In the genomic region with DNA sequence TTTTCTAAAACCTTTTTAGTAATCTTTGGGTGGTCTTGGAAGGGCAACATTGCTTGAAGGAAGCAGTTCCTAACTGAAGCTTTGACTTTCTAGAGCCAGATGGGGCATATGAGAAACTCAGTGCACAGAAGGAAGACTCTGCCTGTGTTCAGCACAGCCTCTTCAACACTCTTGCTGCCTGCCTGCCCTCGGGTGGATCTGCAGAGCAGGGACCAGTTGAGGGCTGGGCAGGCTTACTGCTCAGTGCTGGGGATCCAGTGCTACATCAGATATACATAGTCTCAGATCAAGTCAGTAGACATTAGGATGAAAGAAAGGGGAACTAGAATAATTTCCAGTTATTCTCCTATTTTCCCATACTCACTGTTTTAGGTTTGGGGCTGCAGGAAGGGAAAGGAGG, we compare ENCODE assay signal across 16 cellular contexts.
A peak's percentile ranks its signal among the peaks of the same experiment; 100 is the strongest.
DNase-seq lines count a peak whose midpoint lies in the region; ATAC-seq lines count a peak whose summit lies in the region.
"Had no signal": no experiment of that assay in that cellular context is flagged by ENCODE, and none has a peak within 500 bp of the region (broad histone marks: within the 10 kb centered on the region; RNA-seq: fewer than 3 reads in every experiment).

No MANE protein-coding gene starts in this region.

- ATAC-seq in HG02870 (IDR thresholded peaks at IDR 0.05; ENCODE audit: unreplicated experiment), result no peak
- ATAC-seq: naive thymus-derived CD4-positive, alpha-beta T cell had no signal

- DNase-seq in COLO668 (lab: John Stamatoyannopoulos, UW; ENCODE audit: unreplicated experiment) (peak; percentile 36), DMS79 treated with DMSO at 0.1 percent for 48 hours (lab: John Stamatoyannopoulos, UW) (peak; percentile 87), NCI-H2029 treated with DMSO at 0.1 percent for 48 hours (lab: John Stamatoyannopoulos, UW) (peak; percentile 86), NCI-H82 treated with DMSO at 0.1 percent for 48 hours (lab: John Stamatoyannopoulos, UW; ENCODE audit: unreplicated experiment) (peak; percentile 18), DMS114 treated with DMSO at 0.1 percent for 48 hours (lab: John Stamatoyannopoulos, UW; ENCODE audit: unreplicated experiment) (no peak), HK-2 (ENCODE audit: unreplicated experiment) (no peak)
- no peak for DNase-seq in effector memory CD4-positive, alpha-beta T cell
- DNase-seq: activated naive CD4-positive, alpha-beta T cell treated with anti-CD3 and anti-CD28 coated beads, Interleukin-2, amount 50 U/mL, for 16 hours; cortex of kidney; left ventricle myocardium inferior; naive thymus-derived CD4-positive, alpha-beta T cell; NCI-H226; transverse colon had no signal

- no peaks in the 10 kb centered on the region for H3K4me1 ChIP-seq in effector memory CD4-positive, alpha-beta T cell (ENCODE audit: control insufficient read depth, insufficient read depth, low read length, poor library complexity, severe bottlenecking)
- H3K4me1 ChIP-seq: left ventricle myocardium inferior, transverse colon had no signal

- no peaks in the 10 kb centered on the region for H3K36me3 ChIP-seq in effector memory CD4-positive, alpha-beta T cell (ENCODE audit: control insufficient read depth, insufficient read depth, low read length)
- H3K36me3 ChIP-seq: left ventricle myocardium inferior, transverse colon had no signal

- no peaks in the 10 kb centered on the region for H3K27me3 ChIP-seq in effector memory CD4-positive, alpha-beta T cell (replicated peaks; ENCODE audit: control insufficient read depth, insufficient read depth, low read length, poor library complexity, severe bottlenecking)
- H3K27me3 ChIP-seq: transverse colon had no signal

- H3K4me3 ChIP-seq in effector memory CD4-positive, alpha-beta T cell (ENCODE audit: insufficient read depth, low read depth, low read length, poor library complexity, severe bottlenecking), result no peak overlapping the region
- H3K4me3 ChIP-seq: left ventricle myocardium inferior, skin epidermis, transverse colon had no signal

- H3K9me3 ChIP-seq in effector memory CD4-positive, alpha-beta T cell (ENCODE audit: control insufficient read depth, low read length), result no peaks in the 10 kb centered on the region
- H3K9me3 ChIP-seq: transverse colon had no signal

- H3K27ac ChIP-seq in effector memory CD4-positive, alpha-beta T cell (ENCODE audit: insufficient read depth, low read length, poor library complexity, severe bottlenecking), result no peak overlapping the region
- H3K27ac ChIP-seq: C4-2B, left ventricle myocardium inferior, skin epidermis, transverse colon had no signal

Comparison
In these comparisons a context has a peak if more than half of its experiments do, and no peak if none do; other contexts are left out.
1. DNase-seq: peak in COLO668 (single experiment), DMS79 treated with DMSO at 0.1 percent for 48 hours (single experiment), NCI-H2029 treated with DMSO at 0.1 percent for 48 hours (single experiment) and NCI-H82 treated with DMSO at 0.1 percent for 48 hours (single experiment); none in DMS114 treated with DMSO at 0.1 percent for 48 hours (single experiment), effector memory CD4-positive, alpha-beta T cell (0 of 3) and HK-2 (single experiment).